23 cellular contexts compared by ENCODE assay signal in the genomic region with DNA sequence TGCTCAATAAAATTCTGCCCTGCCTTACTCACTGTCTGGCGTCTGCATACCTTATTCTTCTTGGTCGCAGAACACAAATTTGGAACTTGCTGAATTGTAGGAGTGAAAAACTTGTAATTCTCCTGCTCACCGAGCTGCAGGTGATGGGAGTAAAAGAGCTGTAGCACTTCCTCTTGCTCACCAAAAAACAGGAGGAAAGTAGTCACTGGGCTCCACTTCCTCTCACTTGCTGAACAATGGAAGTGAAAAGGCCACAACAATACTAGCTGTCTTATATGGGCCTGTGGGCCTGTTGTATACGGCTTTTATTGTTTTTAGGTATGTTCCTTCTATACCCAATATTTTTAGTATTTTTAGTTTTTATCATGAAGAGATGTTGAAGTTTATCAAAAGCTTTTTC.
"Had no signal": no experiment of that assay in that cellular context is flagged by ENCODE, and none has a peak within 500 bp of the region (broad histone marks: within the 10 kb centered on the region; RNA-seq: fewer than 3 reads in every experiment).

No MANE protein-coding gene starts in this region.

- H3K4me1 ChIP-seq: right lobe of liver had no signal

- ATAC-seq: activated T-cell treated with anti-CD3 and anti-CD28 coated beads, Interleukin-2, amount 50 U/mL, for 72 hours; left colon; right lobe of liver; stimulated activated naive CD8-positive, alpha-beta T cell treated with anti-CD3 and anti-CD28 coated beads, Interleukin-15, Interleukin-2, amounts not matched to agents 100 U/mL and 50 U/mL, for 24 hours had no signal

- H3K27me3 ChIP-seq: right lobe of liver had no signal

- H3K4me3 Mint-ChIP-seq: activated B cell treated with CpG ODN at 0.5 μM for 24 hours; activated naive CD8-positive, alpha-beta T cell treated with anti-CD3 and anti-CD28 coated beads, Interleukin-2, amount 10 ng/mL, durations not matched to agents 7 days and 5 days; activated T-cell treated with anti-CD3 and anti-CD28 coated beads, Interleukin-2, amount 50 U/mL, for 72 hours; neural crest cell; T-helper 1 cell treated with Interleukin-12 subunit alpha and Interleukin-12 subunit beta and Interleukin-4 antibody, amounts not matched to agents 30 μg/mL and 1 μg/mL, for 36 hours had no signal

- H3K27ac Mint-ChIP-seq: activated B cell treated with CpG ODN at 0.5 μM for 24 hours; activated naive CD8-positive, alpha-beta T cell treated with anti-CD3 and anti-CD28 coated beads, Interleukin-2, amount 10 ng/mL, durations not matched to agents 7 days and 5 days; activated T-cell treated with anti-CD3 and anti-CD28 coated beads, Interleukin-2, amount 50 U/mL, for 72 hours; T-helper 1 cell treated with Interleukin-12 subunit alpha and Interleukin-12 subunit beta and Interleukin-4 antibody, amounts not matched to agents 30 μg/mL and 1 μg/mL, for 36 hours had no signal

- H3K4me3 ChIP-seq: right lobe of liver, thoracic aorta had no signal

- H3K27ac ChIP-seq: right lobe of liver had no signal

- H3K27me3 Mint-ChIP-seq: activated B cell treated with CpG ODN at 0.5 μM for 24 hours; activated naive CD8-positive, alpha-beta T cell treated with anti-CD3 and anti-CD28 coated beads, Interleukin-2, amount 10 ng/mL, durations not matched to agents 7 days and 5 days; naive B cell had no signal

- H3K9me3 ChIP-seq: right lobe of liver, thoracic aorta had no signal

- H3K36me3 ChIP-seq: right lobe of liver, thoracic aorta had no signal

- H3K4me1 Mint-ChIP-seq: neural crest cell had no signal

- DNase-seq: activated B cell treated with CpG ODN at 0.5 μM for 24 hours; activated CD4-positive, alpha-beta T cell treated with anti-CD3 and anti-CD28 coated beads for 4 hours; activated CD4-positive, alpha-beta T cell treated with anti-CD3 and anti-CD28 coated beads, Interleukin-2, amount 50 U/mL, for 4 hours; activated naive CD4-positive, alpha-beta T cell; activated naive CD8-positive, alpha-beta T cell treated with anti-CD3 and anti-CD28 coated beads, Interleukin-2, amount 10 ng/mL, durations not matched to agents 7 days and 5 days; activated T-cell treated with anti-CD3 and anti-CD28 coated beads for 4 hours; activated T-cell treated with anti-CD3 and anti-CD28 coated beads, Interleukin-2, amount 50 U/mL, for 72 hours; amygdala; caudate nucleus; head of caudate nucleus; hippocampal formation; kidney; left colon; mammary epithelial cell; naive B cell; right lobe of liver; stimulated activated CD4-positive, alpha-beta T cell treated with anti-CD3 and anti-CD28 coated beads, Interleukin-2, amount 100 ng/mL, for 48 hours; stimulated activated naive CD8-positive, alpha-beta T cell treated with anti-CD3 and anti-CD28 coated beads, Interleukin-15, Interleukin-2, amounts not matched to agents 100 U/mL and 50 U/mL, for 24 hours; T-helper 9 cell; trophoblast cell had no signal
